21 cellular contexts compared by ENCODE assay signal in genomic region chr10:51291961-51292360, GRCh38.
"Had no signal": no experiment of that assay in that cellular context is flagged by ENCODE, and none has a peak within 500 bp of the region (broad histone marks: within the 10 kb centered on the region; RNA-seq: fewer than 3 reads in every experiment).

No MANE protein-coding gene starts in this region.

- H3K27me3 ChIP-seq: colonic mucosa, hepatocyte, neural progenitor cell, ovary, right atrium auricular region, tibial nerve, upper lobe of right lung, vagina had no signal

- H3K9me3 ChIP-seq: colonic mucosa, lower lobe of right lung, ovary, right atrium auricular region, tibial nerve, upper lobe of right lung, vagina had no signal

- H3K4me3 ChIP-seq: colonic mucosa, hepatocyte, left ventricle myocardium inferior, lower lobe of right lung, neural progenitor cell, ovary, right atrium auricular region, tibial nerve, upper lobe of right lung, vagina had no signal

- H3K36me3 ChIP-seq: colonic mucosa, left ventricle myocardium inferior, lower lobe of right lung, neural progenitor cell, ovary, right atrium auricular region, tibial nerve, upper lobe of right lung, vagina had no signal

- H3K79me2 ChIP-seq: hepatocyte had no signal

- ATAC-seq: left cardiac atrium, lower lobe of right lung, natural killer cell, upper lobe of right lung had no signal

- H3K4me2 ChIP-seq: hepatocyte, neural progenitor cell had no signal

- H3K9ac ChIP-seq: neural progenitor cell had no signal

- FAIRE-seq: kidney, small intestine had no signal

- H3K27ac ChIP-seq: colonic mucosa, hepatocyte, left ventricle myocardium inferior, lower lobe of right lung, neural progenitor cell, ovary, right atrium auricular region, tibial nerve, upper lobe of right lung, vagina had no signal

- H2AFZ ChIP-seq: hepatocyte, neural progenitor cell had no signal

- DNase-seq: colonic mucosa; dermis blood vessel endothelial cell; erythroblast; foreskin melanocyte; head of caudate nucleus; kidney; left cardiac atrium; left ventricle myocardium inferior; lower lobe of right lung; natural killer cell; nucleus accumbens; ovary; small intestine; stimulated activated CD4-positive, alpha-beta T cell treated with anti-CD3 and anti-CD28 coated beads, Interleukin-12 subunit alpha, Interleukin-12 subunit beta, amount 100 ng/mL, for 4 hours; stimulated activated naive CD4-positive, alpha-beta T cell treated with Interleukin-2 at 50 U/mL for 16 hours; upper lobe of right lung had no signal

- H3K4me1 ChIP-seq: colonic mucosa, lower lobe of right lung, neural progenitor cell, tibial nerve, upper lobe of right lung, vagina had no signal
